In genomic region chr16:17403859-17404545, GRCh38 we compare ENCODE assay signal across 17 cellular contexts.
A peak's percentile ranks its signal among the peaks of the same experiment; 100 is the strongest.
DNase-seq lines count a peak whose midpoint lies in the region; ATAC-seq and TF ChIP-seq lines count a peak whose summit lies in the region.
"Had no signal": no experiment of that assay in that cellular context is flagged by ENCODE, and none has a peak within 500 bp of the region (broad histone marks: within the 10 kb centered on the region; RNA-seq: fewer than 3 reads in every experiment).

No MANE protein-coding gene starts in this region.

- H3K27me3 ChIP-seq in esophagus muscularis mucosa, result no peaks in the 10 kb centered on the region

- H3K36me3 Mint-ChIP-seq in activated CD8-positive, alpha-beta T cell treated with anti-CD3 and anti-CD28 coated beads, Interleukin-2, amount 10 ng/mL, durations not matched to agents 7 days and 5 days (ENCODE audit: low read depth), result peaks cover 49% of the 10 kb centered on the region
- H3K36me3 Mint-ChIP-seq in activated CD8-positive, alpha-beta T cell treated with anti-CD3 and anti-CD28 coated beads for 36 hours (ENCODE audit: low read depth), result no peaks in the 10 kb centered on the region

- CTCF ChIA-PET in activated CD8-positive, alpha-beta T cell treated with anti-CD3 and anti-CD28 coated beads, Interleukin-2, amount 10 ng/mL, durations not matched to agents 7 days and 5 days (lab: Charles Lee), result interaction anchor here (1.2 kb wide), 1 partner anchor 543 kb away, joined by 3 read pairs; no protein-coding TSS in a partner anchor
- CTCF ChIA-PET in activated CD8-positive, alpha-beta T cell treated with anti-CD3 and anti-CD28 coated beads for 36 hours (lab: Charles Lee), result no interaction called here

- no peak overlapping the region for H3K4me3 Mint-ChIP-seq in activated CD8-positive, alpha-beta T cell treated with anti-CD3 and anti-CD28 coated beads, Interleukin-2, amount 10 ng/mL, durations not matched to agents 7 days and 5 days
- no peak overlapping the region for H3K4me3 Mint-ChIP-seq in activated CD8-positive, alpha-beta T cell treated with anti-CD3 and anti-CD28 coated beads for 36 hours
- H3K4me3 Mint-ChIP-seq: stimulated activated naive CD8-positive, alpha-beta T cell treated with anti-CD3 and anti-CD28 coated beads, Interleukin-15, Interleukin-2, amounts not matched to agents 100 ng/mL and 50 ng/mL, for 24 hours had no signal

- no peaks in the 10 kb centered on the region for H3K9me3 ChIP-seq in esophagus muscularis mucosa
- H3K9me3 ChIP-seq: A549 had no signal

- no peaks in the 10 kb centered on the region for H3K36me3 ChIP-seq in esophagus muscularis mucosa

- no peak for TF ChIP-seq POLR2A in esophagus muscularis mucosa (IDR thresholded peaks at IDR 0.05; ENCODE audit: low read depth)

- H3K27ac ChIP-seq in esophagus muscularis mucosa (replicated peaks in 1 of 4) (peak overlapping the region; percentile 89 to 95 (median 94)), substantia nigra (ENCODE audit: low read depth, low read length, poor library complexity, severe bottlenecking) (peak overlapping the region; percentile 96)
- H3K27ac ChIP-seq: A549, KMS-11, PC-9, VCaP had no signal

- no peak overlapping the region for H3K4me3 ChIP-seq in esophagus muscularis mucosa
- H3K4me3 ChIP-seq: A549, PC-9 had no signal

- 86% methylated on average over 9 of the region's 9 CpGs for WGBS in esophagus muscularis mucosa

- no peak for ATAC-seq in activated CD8-positive, alpha-beta T cell treated with anti-CD3 and anti-CD28 coated beads, Interleukin-2, amount 10 ng/mL, durations not matched to agents 7 days and 5 days
- ATAC-seq in activated CD8-positive, alpha-beta T cell treated with anti-CD3 and anti-CD28 coated beads for 36 hours, result no peak
- no peak for ATAC-seq in GM18511 (IDR thresholded peaks at IDR 0.05; ENCODE audit: unreplicated experiment)
- no peak for ATAC-seq in HG03135 (IDR thresholded peaks at IDR 0.05; ENCODE audit: unreplicated experiment)
- ATAC-seq: A549 had no signal

- TF ChIP-seq CTCF in activated CD8-positive, alpha-beta T cell treated with anti-CD3 and anti-CD28 coated beads for 36 hours (IDR thresholded peaks at IDR 0.05), result no peak
- no peak for TF ChIP-seq CTCF in esophagus muscularis mucosa (IDR thresholded peaks at IDR 0.05)

- peaks cover 24% of the 10 kb centered on the region for H3K4me1 Mint-ChIP-seq in activated CD8-positive, alpha-beta T cell treated with anti-CD3 and anti-CD28 coated beads, Interleukin-2, amount 10 ng/mL, durations not matched to agents 7 days and 5 days (ENCODE audit: low read depth)
- peaks cover 12% of the 10 kb centered on the region for H3K4me1 Mint-ChIP-seq in activated CD8-positive, alpha-beta T cell treated with anti-CD3 and anti-CD28 coated beads for 36 hours (ENCODE audit: low read depth)

- H3K27ac Mint-ChIP-seq in activated CD8-positive, alpha-beta T cell treated with anti-CD3 and anti-CD28 coated beads, Interleukin-2, amount 10 ng/mL, durations not matched to agents 7 days and 5 days, result peak overlapping the region; percentile 64
- H3K27ac Mint-ChIP-seq in activated CD8-positive, alpha-beta T cell treated with anti-CD3 and anti-CD28 coated beads for 36 hours, result no peak overlapping the region
- H3K27ac Mint-ChIP-seq: stimulated activated naive CD8-positive, alpha-beta T cell treated with anti-CD3 and anti-CD28 coated beads, Interleukin-15, Interleukin-2, amounts not matched to agents 100 ng/mL and 50 ng/mL, for 24 hours had no signal

- TF ChIP-seq EP300 in esophagus muscularis mucosa (IDR thresholded peaks at IDR 0.05), result no peak

- peaks cover 15 to 82% (median 67%) of the 10 kb centered on the region in 4 donors for H3K4me1 ChIP-seq in esophagus muscularis mucosa

- POLR2A ChIA-PET in activated CD8-positive, alpha-beta T cell treated with anti-CD3 and anti-CD28 coated beads, Interleukin-2, amount 10 ng/mL, durations not matched to agents 7 days and 5 days (lab: Charles Lee), result no interaction called here
- POLR2A ChIA-PET in activated CD8-positive, alpha-beta T cell treated with anti-CD3 and anti-CD28 coated beads for 36 hours (lab: Charles Lee), result interaction anchor here (0.6 to 1.1 kb wide), 2 partner anchors 29 to 121 kb away, joined by 3 read pairs; no protein-coding TSS in a partner anchor

- DNase-seq in activated CD8-positive, alpha-beta T cell treated with anti-CD3 and anti-CD28 coated beads, Interleukin-2, amount 10 ng/mL, durations not matched to agents 7 days and 5 days, result no peak
- no peak for DNase-seq in activated CD8-positive, alpha-beta T cell treated with anti-CD3 and anti-CD28 coated beads for 36 hours
- peak; percentile 49 for DNase-seq in RPMI8226
- no peak for DNase-seq in esophagus muscularis mucosa (ENCODE audit: extremely low spot score)
- DNase-seq in substantia nigra (lab: John Stamatoyannopoulos, UW), result no peak
- DNase-seq in SKM-1 treated with dmso at 0.1 percent for 144 hours (lab: John Stamatoyannopoulos, UW; ENCODE audit: unreplicated experiment), result no peak
- DNase-seq: activated naive CD4-positive, alpha-beta T cell treated with Interleukin-2 at 50 U/mL for 16 hours; head of caudate nucleus; midbrain; NCI-H510A; PC-9 had no signal

- intact Hi-C loops in activated CD8-positive, alpha-beta T cell treated with anti-CD3 and anti-CD28 coated beads for 36 hours (cut with micrococcal nuclease), result no loop called here
- intact Hi-C loops in esophagus muscularis mucosa (cut with DNase I), result no loop called here

- no peaks in the 10 kb centered on the region for H3K9me3 Mint-ChIP-seq in activated CD8-positive, alpha-beta T cell treated with anti-CD3 and anti-CD28 coated beads, Interleukin-2, amount 10 ng/mL, durations not matched to agents 7 days and 5 days (ENCODE audit: insufficient read depth)
- H3K9me3 Mint-ChIP-seq in activated CD8-positive, alpha-beta T cell treated with anti-CD3 and anti-CD28 coated beads for 36 hours, result peaks cover 4% of the 10 kb centered on the region
- H3K9me3 Mint-ChIP-seq: stimulated activated naive CD8-positive, alpha-beta T cell treated with anti-CD3 and anti-CD28 coated beads, Interleukin-15, Interleukin-2, amounts not matched to agents 100 ng/mL and 50 ng/mL, for 24 hours had no signal

- H3K27me3 Mint-ChIP-seq in activated CD8-positive, alpha-beta T cell treated with anti-CD3 and anti-CD28 coated beads, Interleukin-2, amount 10 ng/mL, durations not matched to agents 7 days and 5 days (ENCODE audit: low read depth), result no peaks in the 10 kb centered on the region
- H3K27me3 Mint-ChIP-seq in activated CD8-positive, alpha-beta T cell treated with anti-CD3 and anti-CD28 coated beads for 36 hours, result no peaks in the 10 kb centered on the region
- H3K27me3 Mint-ChIP-seq: stimulated activated naive CD8-positive, alpha-beta T cell treated with anti-CD3 and anti-CD28 coated beads, Interleukin-15, Interleukin-2, amounts not matched to agents 100 ng/mL and 50 ng/mL, for 24 hours had no signal
